ENCODE assay signal across 15 cellular contexts in genomic region chr9:137484551-137485315, GRCh38. TPM values are rescaled to one million over a fixed set of nuclear protein-coding genes. Genes with fewer than 3 reads are reported as not detected.
DNase-seq lines count a peak whose midpoint lies in the region; ATAC-seq, FAIRE-seq and TF ChIP-seq lines count a peak whose summit lies in the region.
"Had no signal": no experiment of that assay in that cellular context is flagged by ENCODE, and none has a peak within 500 bp of the region (broad histone marks: within the 10 kb centered on the region; RNA-seq: fewer than 3 reads in every experiment).

No MANE protein-coding gene starts in this region.

- TF ChIP-seq POLR2A in K562 (conservative IDR thresholded peaks at IDR 0.05) (no peak), esophagus squamous epithelium (IDR thresholded peaks at IDR 0.05) (no peak), GM12892 (IDR thresholded peaks at IDR 0.05; ENCODE audit: low read depth, low read length) (no peak)

- FAIRE-seq in K562 (lab: Jason Lieb, UNC) (no peak), GM12892 (lab: Jason Lieb, UNC) (no peak)

- H3K9ac ChIP-seq in SK-N-SH (no peak overlapping the region), K562 (ENCODE audit: insufficient read depth in 1 of 2, low read depth in 2 of 2, low read length in 2 of 2) (peak overlapping the region in 1 of 2 experiments; percentile 73; a peak in 1 of 4 replicates)

- no peaks in the 10 kb centered on the region for H3K9me1 ChIP-seq in K562 (ENCODE audit: control insufficient read depth, insufficient read depth, low read length)

- CTCF ChIA-PET in SK-N-SH (lab: Yijun Ruan, JAX): no interaction called here
- CTCF ChIA-PET in K562 (lab: Yijun Ruan, JAX; ENCODE audit: low intra/inter-chr PET ratio): no interaction called here

- POLR2A ChIA-PET in SK-N-SH (lab: Yijun Ruan, JAX): no interaction called here
- POLR2A ChIA-PET in K562 (lab: Yijun Ruan, JAX): no interaction called here

- H3K79me2 ChIP-seq in SK-N-SH (ENCODE audit: insufficient read depth): no peaks in the 10 kb centered on the region
- no peaks in the 10 kb centered on the region for H3K79me2 ChIP-seq in K562 (ENCODE audit: control insufficient read depth, insufficient read depth, low read length)

- no peaks in the 10 kb centered on the region for H3K36me3 ChIP-seq in SK-N-SH (replicated peaks in 1 of 2; ENCODE audit: control insufficient read depth in 1 of 2, insufficient read depth in 2 of 2, low read length in 1 of 2)
- no peaks in the 10 kb centered on the region for H3K36me3 ChIP-seq in K562 (ENCODE audit: control insufficient read depth, insufficient read depth, low read length)
- no peaks in the 10 kb centered on the region for H3K36me3 ChIP-seq in esophagus squamous epithelium
- H3K36me3 ChIP-seq: MG63 had no signal

- no peaks in the 10 kb centered on the region for H3K36me3 Mint-ChIP-seq in type B pancreatic cell
- H3K36me3 Mint-ChIP-seq: CD4-positive, CD25-positive, alpha-beta regulatory T cell had no signal

- no TSS peak for BruUV-seq in K562 (replicated peaks; lab: Mats Ljungman, UMichigan)

- TF ChIP-seq RAD21 in SK-N-SH (IDR thresholded peaks at IDR 0.05; ENCODE audit: low read length) (no peak), K562 (CRISPR knock-in tag; conservative IDR thresholded peaks at IDR 0.05 in 1 of 2, IDR thresholded peaks at IDR 0.05 in 1 of 2) (no peak)

- H3K4me3 ChIP-seq in SK-N-SH (ENCODE audit: low read depth in 2 of 2, low read length in 1 of 2) (no peak overlapping the region), K562 (no peak overlapping the region), esophagus squamous epithelium (no peak overlapping the region)
- H3K4me3 ChIP-seq: MG63, SK-N-MC had no signal

- WGBS in SK-N-SH (ENCODE audit: low lambda C conversion rate): 86% methylated on average over 18 of the region's 27 CpGs
- 88% methylated on average over 19 of the region's 27 CpGs for WGBS in K562 (ENCODE audit: insufficient coverage, low coverage, missing lambda C conversion rate)
- 96% methylated on average over 5 of the region's 27 CpGs; no CpG with 5 or more reads in 1 of the 2 donors for WGBS in esophagus squamous epithelium, 2 donors

- DNase-seq in SK-N-SH (peak; percentile 26), K562 (ENCODE audit: extremely low read depth in 1 of 4, low spot score in 3 of 4) (no peak), mesenteric fat pad (ENCODE audit: low spot score) (peak; percentile 86), type B pancreatic cell (ENCODE audit: extremely low spot score, unreplicated experiment) (no peak), esophagus squamous epithelium (lab: John Stamatoyannopoulos, UW) (no peak), GM12892 (ENCODE audit: insufficient read length) (no peak), SKM-1 treated with dmso at 0.1 percent for 144 hours (lab: John Stamatoyannopoulos, UW; ENCODE audit: unreplicated experiment) (no peak)
- DNase-seq: Calu3; CD4-positive, CD25-positive, alpha-beta regulatory T cell; H9; MG63; NCI-H1092 treated with DMSO at 0.1 percent for 48 hours; NCI-H1694 treated with DMSO at 0.1 percent for 48 hours had no signal

- ATAC-seq in SK-N-SH treated with all-trans-retinoic acid at 6 μM for 48 hours (no peak), K562 (no peak)

- peak overlapping the region; percentile 65 for H3K27ac Mint-ChIP-seq in type B pancreatic cell

- H3K9me3 ChIP-seq in SK-N-SH (no peaks in the 10 kb centered on the region), K562 (replicated peaks; ENCODE audit: control insufficient read depth, insufficient read depth, low read depth, low read length) (no peaks in the 10 kb centered on the region), esophagus squamous epithelium (no peaks in the 10 kb centered on the region)
- H3K9me3 ChIP-seq: MG63 had no signal

- H3K4me1 Mint-ChIP-seq in type B pancreatic cell (ENCODE audit: unreplicated experiment): peaks cover under 1% of the 10 kb centered on the region
- H3K4me1 Mint-ChIP-seq: CD4-positive, CD25-positive, alpha-beta regulatory T cell had no signal

- no peaks in the 10 kb centered on the region for H3K9me2 ChIP-seq in SK-N-SH

- no peaks in the 10 kb centered on the region for H4K20me1 ChIP-seq in SK-N-SH (ENCODE audit: insufficient read depth)
- H4K20me1 ChIP-seq in K562 (replicated peaks; ENCODE audit: control insufficient read depth, insufficient read depth, low read length): no peaks in the 10 kb centered on the region

- H2AFZ ChIP-seq in SK-N-SH (ENCODE audit: low read depth) (no peak overlapping the region), K562 (ENCODE audit: low read depth, low read length) (no peak overlapping the region)

- no peak overlapping the region for H3K4me3 Mint-ChIP-seq in type B pancreatic cell
- H3K4me3 Mint-ChIP-seq: CD4-positive, CD25-positive, alpha-beta regulatory T cell; H9 had no signal

- H3K9me3 Mint-ChIP-seq in type B pancreatic cell: no peaks in the 10 kb centered on the region
- H3K9me3 Mint-ChIP-seq: H9 had no signal

- no peak overlapping the region for H3K4me2 ChIP-seq in SK-N-SH
- H3K4me2 ChIP-seq in K562 (ENCODE audit: insufficient read depth, low read length): no peak overlapping the region

- TF ChIP-seq CTCF in SK-N-SH (IDR thresholded peaks at IDR 0.05) (no peak), K562 (IDR thresholded peaks at IDR 0.05 in 2 of 3, conservative IDR thresholded peaks at IDR 0.05 in 1 of 3; ENCODE audit: insufficient read depth in 2 of 3, low read depth in 1 of 3, low read length in 3 of 3) (no peak), type B pancreatic cell (conservative IDR thresholded peaks at IDR 0.05) (no peak), esophagus squamous epithelium (IDR thresholded peaks at IDR 0.05) (no peak)

- in situ Hi-C loops in K562 (cut with MboI): no loop called here

- H3K4me1 ChIP-seq in SK-N-SH (ENCODE audit: control insufficient read depth in 1 of 2, insufficient read depth in 2 of 2, low read depth in 1 of 2, low read length in 1 of 2) (peaks cover 0 to 39% of the 10 kb centered on the region in 2 experiments; a peak in 1 of 4 replicates), K562 (replicated peaks in 1 of 2; ENCODE audit: control insufficient read depth in 2 of 2, insufficient read depth in 2 of 2, low read length in 2 of 2) (peaks cover 17 to 79% of the 10 kb centered on the region in 2 experiments), esophagus squamous epithelium (peaks cover 3 to 11% (median 3%) of the 10 kb centered on the region in 3 donors)

- intact Hi-C loops in K562 (cut with micrococcal nuclease): no loop called here
- intact Hi-C loops in esophagus squamous epithelium (cut with DNase I): no loop called here

- H3K27ac ChIP-seq in SK-N-SH (ENCODE audit: low read depth in 2 of 2, low read length in 1 of 2): no peak overlapping the region
- H3K27ac ChIP-seq in K562 (ENCODE audit: extremely low read depth, low read depth, low read length): no peak overlapping the region
- no peak overlapping the region for H3K27ac ChIP-seq in esophagus squamous epithelium
- H3K27ac ChIP-seq: SK-N-MC had no signal

- no peaks in the 10 kb centered on the region for H3F3A ChIP-seq in SK-N-SH (replicated peaks; ENCODE audit: insufficient read depth)

- TF ChIP-seq EP300 in SK-N-SH (IDR thresholded peaks at IDR 0.05; ENCODE audit: borderline replicate concordance in 1 of 2, low read depth in 1 of 2, low read length in 1 of 2): no peak
- no peak for TF ChIP-seq EP300 in K562 (IDR thresholded peaks at IDR 0.05; ENCODE audit: low read length)

- no peaks in the 10 kb centered on the region for H3K27me3 Mint-ChIP-seq in type B pancreatic cell

- H3K27me3 ChIP-seq in SK-N-SH (ENCODE audit: insufficient read depth): no peaks in the 10 kb centered on the region
- H3K27me3 ChIP-seq in K562 (ENCODE audit: control insufficient read depth in 2 of 2, insufficient read depth in 2 of 2, low read length in 2 of 2): no peaks in the 10 kb centered on the region
- H3K27me3 ChIP-seq in esophagus squamous epithelium: no peaks in the 10 kb centered on the region
- H3K27me3 ChIP-seq: MG63 had no signal

RNA-seq across cellular contexts. Expression of gene NSMF, which starts 25.6 kb away (rescaled TPM):
- polyA plus RNA-seq in SK-N-SH (2012; rRNA removed): 58.6 and 58.8 TPM in 2 replicates
- 23.7 and 36.2 TPM in 2 replicates for polyA plus RNA-seq in SK-N-SH (2012; cell fraction: cytosol; rRNA removed)
- 185 and 220 TPM in 2 replicates for polyA plus RNA-seq in SK-N-SH (2012; cell fraction: nucleus; rRNA removed)
- 47.6 and 128 TPM in 2 replicates for total RNA-seq in K562 (2011; cell fraction: chromatin; rRNA removed; ENCODE audit: low replicate concordance)
- 87.2 and 93.1 TPM in 2 replicates for total RNA-seq in K562 (2011; cell fraction: nucleolus; rRNA removed)
- total RNA-seq in K562 (2011; cell fraction: nucleoplasm; rRNA removed): 47.3 and 58.7 TPM in 2 replicates
- total RNA-seq in K562 (2014; rRNA removed): 49.2 and 60.0 TPM in 2 replicates
- total RNA-seq in K562 (2014; rRNA removed; fragmentation: Illumina TruSeq; extraction: Trizol): 24.4 and 29.3 TPM in 2 replicates
- total RNA-seq in K562 (2015; rRNA removed; fragmentation: Illumina TruSeq; extraction: Trizol): 28.2 and 29.1 TPM in 2 replicates
- 72.0 and 74.5 TPM in 2 replicates for total RNA-seq in K562 (2021)
- 44.9 and 71.8 TPM in 2 replicates for polyA plus RNA-seq in K562 (2011; rRNA removed)
- 59.2 and 114 TPM in 2 replicates for polyA plus RNA-seq in K562 (2011; cell fraction: cytosol; rRNA removed)
- 244 and 400 TPM in 2 replicates for polyA plus RNA-seq in K562 (2011; cell fraction: nucleus; rRNA removed)
- polyA plus RNA-seq in K562 (2012): 38.5 and 48.2 TPM in 2 replicates
- polyA plus RNA-seq in K562 (2014; fragmentation: Illumina TruSeq; extraction: Trizol): 26.4 and 44.1 TPM in 2 replicates
- polyA plus RNA-seq in K562 (2014; fragmentation: Nextera tagmentation; extraction: Ambion mirVana): under 1 TPM; 0.20 to 0.42 TPM
- 76.3 and 82.7 TPM in 2 replicates for polyA plus RNA-seq in K562 (2014; rRNA removed)
- 25.2 and 31.9 TPM in 2 replicates for polyA minus RNA-seq in K562 (2011; rRNA and poly(A)+ RNA removed)
- 37.7 and 44.3 TPM in 2 replicates for polyA minus RNA-seq in K562 (2011; cell fraction: cytosol; rRNA and poly(A)+ RNA removed)
- polyA minus RNA-seq in K562 (2011; cell fraction: nucleus; rRNA and poly(A)+ RNA removed): 47.9 and 59.5 TPM in 2 replicates
- total RNA-seq in mesenteric fat pad: 37.4 TPM
- 51.2 and 67.8 TPM in 2 replicates for total RNA-seq in type B pancreatic cell (ENCODE audit: low replicate concordance)
- 10 to 100 TPM; 16.2 to 38.1 (median 20.6) TPM for total RNA-seq in esophagus squamous epithelium
- 16.7 TPM for polyA plus RNA-seq in GM12892 (2012; ENCODE audit: missing spikeins)

RNA-seq across cellular contexts. Expression of gene ENTPD8, which starts 43.6 kb away (rescaled TPM):
- polyA plus RNA-seq in SK-N-SH (2012; rRNA removed) (0.18 and 0.30 TPM in 2 replicates), K562 (2011; rRNA removed) (0.06 and 0.11 TPM in 2 replicates), K562 (2014; fragmentation: Illumina TruSeq; extraction: Trizol) (0.07 TPM in 1 of 2 replicates, not detected in the other), K562 (2014; fragmentation: Nextera tagmentation; extraction: Ambion mirVana) (not detected), K562 (2014; rRNA removed) (0.20 TPM in 1 of 2 replicates, not detected in the other)
- polyA plus RNA-seq in SK-N-SH (2012; cell fraction: cytosol; rRNA removed): 0.03 and 0.12 TPM in 2 replicates
- polyA plus RNA-seq in SK-N-SH (2012; cell fraction: nucleus; rRNA removed): 2.2 and 2.6 TPM in 2 replicates
- total RNA-seq in K562 (2011; cell fraction: chromatin; rRNA removed; ENCODE audit: low replicate concordance): 0.23 and 0.67 TPM in 2 replicates
- 0.50 and 0.53 TPM in 2 replicates for total RNA-seq in K562 (2011; cell fraction: nucleolus; rRNA removed)
- total RNA-seq in K562 (2011; cell fraction: nucleoplasm; rRNA removed): 0.22 TPM in 1 of 2 replicates, not detected in the other
- total RNA-seq in K562 (2014; rRNA removed) (0.16 and 0.27 TPM in 2 replicates), K562 (2014; rRNA removed; fragmentation: Illumina TruSeq; extraction: Trizol) (not detected in 2 replicates), K562 (2015; rRNA removed; fragmentation: Illumina TruSeq; extraction: Trizol) (0.08 TPM in 1 of 2 replicates, not detected in the other), K562 (2021) (0.13 and 0.18 TPM in 2 replicates), mesenteric fat pad (not detected), type B pancreatic cell (ENCODE audit: low replicate concordance) (2.1 and 3.5 TPM in 2 replicates), esophagus squamous epithelium (not detected)
- 0.04 and 0.27 TPM in 2 replicates for polyA plus RNA-seq in K562 (2011; cell fraction: cytosol; rRNA removed)
- 0.63 and 1.0 TPM in 2 replicates for polyA plus RNA-seq in K562 (2011; cell fraction: nucleus; rRNA removed)
- polyA plus RNA-seq in K562 (2012): 0.12 and 0.16 TPM in 2 replicates
- polyA minus RNA-seq in K562 (2011; rRNA and poly(A)+ RNA removed): not detected in 2 replicates
- not detected in 2 replicates for polyA minus RNA-seq in K562 (2011; cell fraction: cytosol; rRNA and poly(A)+ RNA removed)
- 0.13 and 0.22 TPM in 2 replicates for polyA minus RNA-seq in K562 (2011; cell fraction: nucleus; rRNA and poly(A)+ RNA removed)
- not detected for polyA plus RNA-seq in GM12892 (2012; ENCODE audit: missing spikeins)
- total RNA-seq: CD4-positive, CD25-positive, alpha-beta regulatory T cell had no signal
- polyA plus RNA-seq: CD4-positive, CD25-positive, alpha-beta regulatory T cell had no signal

Comparison
In these comparisons a context has a peak if more than half of its experiments do, and no peak if none do; other contexts are left out.
1. DNase-seq: peak in SK-N-SH (single experiment) and mesenteric fat pad (single experiment); none in K562 (0 of 4), type B pancreatic cell (single experiment), esophagus squamous epithelium (single experiment), GM12892 (single experiment) and SKM-1 treated with dmso at 0.1 percent for 144 hours (single experiment).
2. Of the 27 proteins assayed by ChIP-seq in both K562 and SK-N-SH: peak only in K562: ZBTB33; only in SK-N-SH: none; in both: none; in neither: 26.